Comparison of ENCODE assay signal across 14 cellular contexts in the genomic region with DNA sequence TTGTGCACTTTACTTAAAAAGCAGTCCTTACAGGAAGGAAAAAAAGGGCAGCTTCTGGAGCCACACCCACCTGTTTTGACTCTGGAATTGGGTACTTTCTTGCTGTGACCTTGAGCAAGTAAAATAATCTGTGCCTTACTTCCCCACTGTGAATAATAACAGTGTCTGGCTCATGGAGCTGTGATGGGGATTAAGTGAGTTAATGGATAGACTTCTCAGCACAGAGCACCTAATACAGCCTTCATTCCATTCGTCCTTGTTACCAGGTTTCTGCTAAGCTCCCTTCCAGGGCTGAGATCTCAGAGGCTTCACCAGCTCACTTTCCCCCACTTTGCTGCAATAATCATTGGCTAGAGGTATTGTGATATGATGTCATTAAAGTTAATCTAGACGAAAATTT. TPM values are rescaled to one million over a fixed set of nuclear protein-coding genes. Genes with fewer than 3 reads are reported as not detected.
DNase-seq lines count a peak whose midpoint lies in the region; ATAC-seq and TF ChIP-seq lines count a peak whose summit lies in the region.
"Had no signal": no experiment of that assay in that cellular context is flagged by ENCODE, and none has a peak within 500 bp of the region (broad histone marks: within the 10 kb centered on the region; RNA-seq: fewer than 3 reads in every experiment).

No MANE protein-coding gene starts in this region.

- H4K20me1 ChIP-seq in MM.1S (ENCODE audit: insufficient read depth, low read length), result no peaks in the 10 kb centered on the region

- no peak overlapping the region for H3K4me2 ChIP-seq in MM.1S (ENCODE audit: low read depth, low read length)

- POLR2A ChIA-PET in naive thymus-derived CD8-positive, alpha-beta T cell (lab: Charles Lee), result interaction anchor here (0.8 to 3.4 kb wide), 6 partner anchors 9 to 135 kb away, joined by 3 to 20 read pairs (median 4); partner anchors contain the start of gene ABCG1

- no peaks in the 10 kb centered on the region for H3K79me2 ChIP-seq in MM.1S (ENCODE audit: low read length)

- no peak overlapping the region for H3K4me3 ChIP-seq in body of pancreas
- H3K4me3 ChIP-seq in MM.1S (ENCODE audit: low read length), result no peak overlapping the region

- intact Hi-C loops in CD14-positive monocyte (cut with micrococcal nuclease) (loop anchor here (2.0 kb wide), 3 partner anchors 22 to 34 kb away; no protein-coding TSS in a partner anchor), body of pancreas (cut with DNase I) (no loop called here)

- no peaks in the 10 kb centered on the region for H3K36me3 ChIP-seq in body of pancreas (replicated peaks in 1 of 2; ENCODE audit: insufficient read depth in 1 of 2, low read depth in 2 of 2)
- no peaks in the 10 kb centered on the region for H3K36me3 ChIP-seq in MM.1S (replicated peaks; ENCODE audit: insufficient read depth, low read length)

- H3K4me3 Mint-ChIP-seq in CD14-positive monocyte, result peak overlapping the region; percentile 49 to 73
- peak overlapping the region in 9 of 10 donors; percentile 26 to 72 (median 67) for H3K4me3 Mint-ChIP-seq in naive thymus-derived CD8-positive, alpha-beta T cell
- no peak overlapping the region for H3K4me3 Mint-ChIP-seq in mesothelial cell of epicardium

- no peaks in the 10 kb centered on the region for H3F3A ChIP-seq in MM.1S (ENCODE audit: insufficient read depth, low read length)

- TF ChIP-seq CTCF in CD14-positive monocyte (IDR thresholded peaks at IDR 0.05) (no peak), body of pancreas (IDR thresholded peaks at IDR 0.05) (no peak), MM.1S (IDR thresholded peaks at IDR 0.05; ENCODE audit: low read length) (no peak), mesothelial cell of epicardium (IDR thresholded peaks at IDR 0.05; ENCODE audit: unreplicated experiment) (no peak)

- TF ChIP-seq POLR2A in body of pancreas (IDR thresholded peaks at IDR 0.05), result no peak

- H3K27me3 ChIP-seq in body of pancreas (no peaks in the 10 kb centered on the region), MM.1S (replicated peaks; ENCODE audit: insufficient read depth, low read length) (no peaks in the 10 kb centered on the region; the same call in 1 of the 2 replicates)

- H3K4me1 Mint-ChIP-seq in CD14-positive monocyte (peaks cover 61% of the 10 kb centered on the region), mesothelial cell of epicardium (no peaks in the 10 kb centered on the region)
- H3K4me1 Mint-ChIP-seq in naive thymus-derived CD8-positive, alpha-beta T cell, result peaks cover 36 to 78% (median 71%) of the 10 kb centered on the region in 4 donors

- no peaks in the 10 kb centered on the region for H3K9me2 ChIP-seq in MM.1S (replicated peaks; ENCODE audit: insufficient read depth, low read length)

- no peaks in the 10 kb centered on the region for H3K9me3 ChIP-seq in body of pancreas
- no peaks in the 10 kb centered on the region for H3K9me3 ChIP-seq in MM.1S (replicated peaks; ENCODE audit: insufficient read depth, low read length)
- H3K9me3 ChIP-seq: Caco-2 had no signal

- ATAC-seq in body of pancreas (peak; percentile 41), HG03354 (IDR thresholded peaks at IDR 0.05; ENCODE audit: poor library complexity, severe bottlenecking, unreplicated experiment) (no peak)
- peak; percentile 24 to 35 for ATAC-seq in naive thymus-derived CD8-positive, alpha-beta T cell

- H2AFZ ChIP-seq in MM.1S (ENCODE audit: low read length), result no peak overlapping the region

- peaks cover 0 to 1% (median 0%) of the 10 kb centered on the region in 3 donors for H3K27me3 Mint-ChIP-seq in CD14-positive monocyte (ENCODE audit: low read depth in 3 of 3)
- H3K27me3 Mint-ChIP-seq in naive thymus-derived CD8-positive, alpha-beta T cell, result no peaks in the 10 kb centered on the region
- H3K27me3 Mint-ChIP-seq in mesothelial cell of epicardium (ENCODE audit: low read depth), result peaks cover 19% of the 10 kb centered on the region

- WGBS in body of pancreas, 2 donors, result 10 to 24% methylated on average over 2 of the region's 2 CpGs

- DNase-seq in CD14-positive monocyte (ENCODE audit: low spot score) (no peak), NCI-H82 treated with DMSO at 0.1 percent for 48 hours (lab: John Stamatoyannopoulos, UW; ENCODE audit: unreplicated experiment) (peak; percentile 68), body of pancreas (peak in 1 of 4 donors; percentile 5), MM.1S (no peak), NCI-H2196 treated with DMSO at 0.1 percent for 48 hours (lab: John Stamatoyannopoulos, UW; ENCODE audit: unreplicated experiment) (no peak), mesothelial cell of epicardium (ENCODE audit: low spot score in 2 of 2, unreplicated experiment in 2 of 2) (no peak)
- no peak for DNase-seq in naive thymus-derived CD8-positive, alpha-beta T cell
- DNase-seq: Caco-2, glutamatergic neuron, NCI-H187 treated with DMSO at 0.1 percent for 48 hours, Right ventricle myocardium superior, substantia nigra had no signal

- H3K27ac Mint-ChIP-seq in CD14-positive monocyte (peak overlapping the region; percentile 81 to 96 (median 94)), mesothelial cell of epicardium (no peak overlapping the region)
- peak overlapping the region; percentile 45 to 93 (median 83) for H3K27ac Mint-ChIP-seq in naive thymus-derived CD8-positive, alpha-beta T cell

- H3K27ac ChIP-seq in body of pancreas (peak overlapping the region; percentile 7 to 75 (median 30)), MM.1S (ENCODE audit: low read length) (no peak overlapping the region)

- H3K9me3 Mint-ChIP-seq in CD14-positive monocyte (peaks cover 0 to 2% (median 0%) of the 10 kb centered on the region in 7 donors), mesothelial cell of epicardium (peaks cover 3% of the 10 kb centered on the region)
- no peaks in the 10 kb centered on the region for H3K9me3 Mint-ChIP-seq in naive thymus-derived CD8-positive, alpha-beta T cell

- H3K4me1 ChIP-seq in body of pancreas (peaks cover 12% of the 10 kb centered on the region), MM.1S (ENCODE audit: low read length) (peaks cover 11% of the 10 kb centered on the region)
- H3K4me1 ChIP-seq: Caco-2 had no signal

- H3K36me3 Mint-ChIP-seq in CD14-positive monocyte, result peaks cover 0 to 4% of the 10 kb centered on the region in 2 donors
- H3K36me3 Mint-ChIP-seq in naive thymus-derived CD8-positive, alpha-beta T cell, result no peaks in the 10 kb centered on the region
- no peaks in the 10 kb centered on the region for H3K36me3 Mint-ChIP-seq in mesothelial cell of epicardium

- no peak overlapping the region for H3K9ac ChIP-seq in MM.1S (ENCODE audit: low read length)

RNA-seq across cellular contexts. Expression of gene ABCG1, which starts 20.0 kb away (rescaled TPM):
- 1 to 10 TPM; 3.5 to 5.2 TPM for polyA plus RNA-seq in CD14-positive monocyte
- total RNA-seq in body of pancreas, result 1 to 10 TPM; 7.5 to 7.6 TPM
- 1 to 10 TPM in 1 of 2 experiments, under 1 TPM in 1; 0.93 to 1.4 TPM for total RNA-seq in naive thymus-derived CD8-positive, alpha-beta T cell
- polyA plus RNA-seq in naive thymus-derived CD8-positive, alpha-beta T cell, result 10 to 100 TPM; 11.2 to 17.5 (median 11.9) TPM
- 4.2 to 4.4 TPM (median 4.3 TPM) in 3 replicates for total RNA-seq in mesothelial cell of epicardium
- total RNA-seq: Caco-2, HT1080 had no signal
